ENCODE assay signal across 1 cellular context in the genomic region with DNA sequence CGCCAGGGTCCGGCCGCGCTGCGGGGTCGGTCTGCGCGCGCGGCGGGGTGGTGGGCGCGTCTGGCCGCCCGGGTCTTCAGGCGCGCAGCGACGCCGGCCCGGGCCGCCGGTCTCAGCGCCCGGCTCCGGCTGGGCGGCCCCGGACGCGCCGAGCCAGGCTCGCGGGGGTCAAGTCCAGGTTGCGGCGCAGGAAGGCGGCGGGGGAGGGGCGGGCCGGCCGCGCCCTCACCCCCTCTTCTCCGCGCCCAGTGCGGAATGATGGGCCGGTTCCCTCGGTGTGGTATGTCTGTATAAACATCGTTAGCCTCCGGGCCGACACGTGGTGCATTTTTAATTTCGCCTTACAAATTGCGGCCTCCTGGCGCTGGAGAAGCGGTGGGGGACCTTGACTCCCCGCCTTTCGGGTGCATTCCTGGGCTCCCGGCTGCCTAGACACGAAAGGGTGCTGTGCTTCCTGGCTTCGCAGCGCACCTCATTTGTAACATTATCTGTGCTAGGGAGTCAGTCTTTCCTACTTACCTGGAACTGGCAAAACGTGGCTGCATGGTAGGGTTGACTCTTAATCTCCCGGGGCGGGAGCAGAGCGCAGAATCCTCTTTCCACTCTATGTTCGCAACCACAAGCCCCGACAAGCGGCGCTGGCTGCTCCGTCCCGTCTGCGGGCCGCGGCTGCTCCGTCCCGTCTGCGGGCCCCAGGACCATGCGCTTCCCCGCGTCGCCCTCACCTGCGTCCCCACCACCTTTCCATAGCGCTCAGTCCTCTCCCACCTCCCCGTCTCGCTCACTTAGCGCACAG.
TF ChIP-seq lines count a peak whose summit lies in the region.

No MANE protein-coding gene starts in this region.

TF ChIP-seq in HEK293, 187 proteins besides CTCF, POLR2A, EP300 and RAD21 (continued from another document):
- TF ChIP-seq, protein P1, sequence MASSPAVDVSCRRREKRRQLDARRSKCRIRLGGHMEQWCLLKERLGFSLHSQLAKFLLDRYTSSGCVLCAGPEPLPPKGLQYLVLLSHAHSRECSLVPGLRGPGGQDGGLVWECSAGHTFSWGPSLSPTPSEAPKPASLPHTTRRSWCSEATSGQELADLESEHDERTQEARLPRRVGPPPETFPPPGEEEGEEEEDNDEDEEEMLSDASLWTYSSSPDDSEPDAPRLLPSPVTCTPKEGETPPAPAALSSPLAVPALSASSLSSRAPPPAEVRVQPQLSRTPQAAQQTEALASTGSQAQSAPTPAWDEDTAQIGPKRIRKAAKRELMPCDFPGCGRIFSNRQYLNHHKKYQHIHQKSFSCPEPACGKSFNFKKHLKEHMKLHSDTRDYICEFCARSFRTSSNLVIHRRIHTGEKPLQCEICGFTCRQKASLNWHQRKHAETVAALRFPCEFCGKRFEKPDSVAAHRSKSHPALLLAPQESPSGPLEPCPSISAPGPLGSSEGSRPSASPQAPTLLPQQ (tag by site-specific recombination; IDR thresholded peaks at IDR 0.05): peak; percentile 93
- TF ChIP-seq SP3 (tag by site-specific recombination; IDR thresholded peaks at IDR 0.05) (peak; percentile 45; the same call in 1 of the 2 replicates), ZNF426 (tag by site-specific recombination; IDR thresholded peaks at IDR 0.05) (no peak), ZNF2 (tag by site-specific recombination; IDR thresholded peaks at IDR 0.05) (0 out of 2 replicates have a peak, but pooled peaks have one; percentile 51)
- TF ChIP-seq, protein P2, sequence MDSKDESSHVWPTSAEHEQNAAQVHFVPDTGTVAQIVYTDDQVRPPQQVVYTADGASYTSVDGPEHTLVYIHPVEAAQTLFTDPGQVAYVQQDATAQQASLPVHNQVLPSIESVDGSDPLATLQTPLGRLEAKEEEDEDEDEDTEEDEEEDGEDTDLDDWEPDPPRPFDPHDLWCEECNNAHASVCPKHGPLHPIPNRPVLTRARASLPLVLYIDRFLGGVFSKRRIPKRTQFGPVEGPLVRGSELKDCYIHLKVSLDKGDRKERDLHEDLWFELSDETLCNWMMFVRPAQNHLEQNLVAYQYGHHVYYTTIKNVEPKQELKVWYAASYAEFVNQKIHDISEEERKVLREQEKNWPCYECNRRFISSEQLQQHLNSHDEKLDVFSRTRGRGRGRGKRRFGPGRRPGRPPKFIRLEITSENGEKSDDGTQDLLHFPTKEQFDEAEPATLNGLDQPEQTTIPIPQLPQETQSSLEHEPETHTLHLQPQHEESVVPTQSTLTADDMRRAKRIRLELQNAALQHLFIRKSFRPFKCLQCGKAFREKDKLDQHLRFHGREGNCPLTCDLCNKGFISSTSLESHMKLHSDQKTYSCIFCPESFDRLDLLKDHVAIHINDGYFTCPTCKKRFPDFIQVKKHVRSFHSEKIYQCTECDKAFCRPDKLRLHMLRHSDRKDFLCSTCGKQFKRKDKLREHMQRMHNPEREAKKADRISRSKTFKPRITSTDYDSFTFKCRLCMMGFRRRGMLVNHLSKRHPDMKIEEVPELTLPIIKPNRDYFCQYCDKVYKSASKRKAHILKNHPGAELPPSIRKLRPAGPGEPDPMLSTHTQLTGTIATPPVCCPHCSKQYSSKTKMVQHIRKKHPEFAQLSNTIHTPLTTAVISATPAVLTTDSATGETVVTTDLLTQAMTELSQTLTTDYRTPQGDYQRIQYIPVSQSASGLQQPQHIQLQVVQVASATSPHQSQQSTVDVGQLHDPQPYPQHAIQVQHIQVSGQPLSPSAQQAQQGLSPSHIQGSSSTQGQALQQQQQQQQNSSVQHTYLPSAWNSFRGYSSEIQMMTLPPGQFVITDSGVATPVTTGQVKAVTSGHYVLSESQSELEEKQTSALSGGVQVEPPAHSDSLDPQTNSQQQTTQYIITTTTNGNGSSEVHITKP (tag by site-specific recombination; IDR thresholded peaks at IDR 0.05): peak; percentile 61
